12 cellular contexts compared by ENCODE assay signal in the genomic region with DNA sequence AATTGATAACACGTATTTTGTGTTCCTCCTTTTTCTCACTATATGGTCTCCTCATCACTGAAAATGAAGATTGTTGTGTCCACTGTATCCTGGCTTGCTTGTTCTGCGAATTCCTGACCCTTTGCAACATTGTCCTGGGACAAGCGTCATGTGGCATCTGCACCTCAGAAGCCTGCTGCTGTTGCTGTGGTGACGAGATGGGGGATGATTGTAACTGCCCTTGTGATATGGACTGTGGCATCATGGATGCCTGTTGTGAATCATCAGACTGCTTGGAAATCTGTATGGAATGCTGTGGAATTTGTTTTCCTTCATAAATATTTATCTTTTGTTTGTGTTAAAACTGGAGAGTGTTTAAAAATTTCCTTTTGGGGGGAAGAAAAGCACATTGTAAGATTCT.
A peak's percentile ranks its signal among the peaks of the same experiment; 100 is the strongest.
DNase-seq lines count a peak whose midpoint lies in the region; TF ChIP-seq lines count a peak whose summit lies in the region.
"Had no signal": no experiment of that assay in that cellular context is flagged by ENCODE, and none has a peak within 500 bp of the region (broad histone marks: within the 10 kb centered on the region; RNA-seq: fewer than 3 reads in every experiment).

No MANE protein-coding gene starts in this region.

- H3K36me3 ChIP-seq in SJSA1 (peaks cover 13% of the 10 kb centered on the region), smooth muscle cell (ENCODE audit: low read depth) (no peaks in the 10 kb centered on the region)
- H3K36me3 ChIP-seq: upper lobe of right lung had no signal

- peak overlapping the region; percentile 41 for H3K9ac ChIP-seq in smooth muscle cell (ENCODE audit: low read depth)

- H3K4me1 ChIP-seq in SJSA1 (replicated peaks) (peaks cover 26% of the 10 kb centered on the region), smooth muscle cell (ENCODE audit: low read depth) (no peaks in the 10 kb centered on the region)
- H3K4me1 ChIP-seq: upper lobe of right lung had no signal

- no peaks in the 10 kb centered on the region for H3K79me2 ChIP-seq in smooth muscle cell (ENCODE audit: low read depth)

- H3K27ac ChIP-seq in SJSA1 (peak overlapping the region; percentile 79), smooth muscle cell (ENCODE audit: low read depth) (peak overlapping the region; percentile 87)
- H3K27ac ChIP-seq: upper lobe of right lung had no signal

- H4K20me1 ChIP-seq in smooth muscle cell (ENCODE audit: low read depth), result no peaks in the 10 kb centered on the region

- H3K4me3 ChIP-seq in SJSA1 (no peak overlapping the region), foreskin fibroblast (ENCODE audit: low read depth in 1 of 2, low read length in 2 of 2) (no peak overlapping the region), smooth muscle cell (no peak overlapping the region)
- H3K4me3 ChIP-seq: upper lobe of right lung had no signal

- no peaks in the 10 kb centered on the region for H3K9me3 ChIP-seq in SJSA1 (replicated peaks)
- H3K9me3 ChIP-seq in smooth muscle cell (replicated peaks; ENCODE audit: low read depth), result no peaks in the 10 kb centered on the region
- H3K9me3 ChIP-seq: upper lobe of right lung had no signal

- WGBS in smooth muscle cell (ENCODE audit: low lambda C conversion rate), result 39% methylated on average over 4 of the region's 4 CpGs

- H3K27me3 ChIP-seq in SJSA1 (replicated peaks) (no peaks in the 10 kb centered on the region), smooth muscle cell (ENCODE audit: low read depth) (no peaks in the 10 kb centered on the region)
- H3K27me3 ChIP-seq: upper lobe of right lung had no signal

- H3F3A ChIP-seq in smooth muscle cell (ENCODE audit: low read depth), result no peaks in the 10 kb centered on the region

- no peak overlapping the region for H2AFZ ChIP-seq in smooth muscle cell (ENCODE audit: low read depth)

- peak overlapping the region; percentile 29 for H3K4me2 ChIP-seq in smooth muscle cell

- DNase-seq in ELR (ENCODE audit: low read depth) (peak; percentile 78), SJSA1 (ENCODE audit: low read depth in 1 of 2, low spot score in 2 of 2) (peak; percentile 93 to 94), foreskin fibroblast (peak; percentile 91), smooth muscle cell (lab: John Stamatoyannopoulos, UW; ENCODE audit: unreplicated experiment) (no peak), anterior cingulate cortex (lab: John Stamatoyannopoulos, UW) (no peak), HT-29 (ENCODE audit: low spot score) (no peak), cerebellar cortex (ENCODE audit: low spot score) (no peak)
- DNase-seq: activated CD4-positive, alpha-beta T cell treated with anti-CD3 and anti-CD28 coated beads, Interleukin-2, amount 50 U/mL, for 48 hours; kidney; NCI-H2081 treated with DMSO at 0.1 percent for 48 hours; T-helper 9 cell; upper lobe of right lung had no signal

- TF ChIP-seq CTCF in foreskin fibroblast (IDR thresholded peaks at IDR 0.05; ENCODE audit: low read depth, low read length) (no peak), smooth muscle cell (IDR thresholded peaks at IDR 0.05; ENCODE audit: borderline replicate concordance, insufficient read depth, poor library complexity, severe bottlenecking) (no peak)

Comparison
In these comparisons a context has a peak if more than half of its experiments do, and no peak if none do; other contexts are left out.
1. DNase-seq: peak in ELR (single experiment), SJSA1 (2 of 2) and foreskin fibroblast (2 of 2); none in smooth muscle cell (single experiment), anterior cingulate cortex (0 of 58), HT-29 (single experiment) and cerebellar cortex (single experiment).